ENCODE assay signal across 23 cellular contexts in genomic region chr10:35834916-35835499, GRCh38.
DNase-seq lines count a peak whose midpoint lies in the region; ATAC-seq and TF ChIP-seq lines count a peak whose summit lies in the region.
"Had no signal": no experiment of that assay in that cellular context is flagged by ENCODE, and none has a peak within 500 bp of the region (broad histone marks: within the 10 kb centered on the region; RNA-seq: fewer than 3 reads in every experiment).

No MANE protein-coding gene starts in this region.

- no peaks in the 10 kb centered on the region for H3F3A ChIP-seq in GM23338 (replicated peaks; ENCODE audit: low read depth)

- DNase-seq in GM23338 (ENCODE audit: low spot score) (peak; percentile 57), endodermal cell (peak; percentile 70), lower lobe of right lung (no peak), thyroid gland (peak; percentile 58 to 66), iPS-NIHi7 (ENCODE audit: extremely low spot score) (no peak), NCI-H2171 treated with DMSO at 0.1 percent for 48 hours (lab: John Stamatoyannopoulos, UW) (no peak)
- DNase-seq: CD4-positive, CD25-positive, alpha-beta regulatory T cell; COR-L47; DMS79 treated with DMSO at 0.1 percent for 48 hours; HCEC 1CT; Karpas-422; MV-4-11; NCI-H1694; NCI-H2081; NCI-H2171; NCI-H524 treated with DMSO at 0.1 percent for 48 hours; RPMI8226; SHP77 had no signal

- H3K9me3 Mint-ChIP-seq in GM23338 (peaks cover 5% of the 10 kb centered on the region; the same call in 2 of the 3 replicates), endodermal cell (peaks cover 5% of the 10 kb centered on the region)

- H3K4me3 ChIP-seq in GM23338 (no peak overlapping the region), endodermal cell (ENCODE audit: low read length) (no peak overlapping the region), lower lobe of right lung (no peak overlapping the region), thyroid gland (replicated peaks in 1 of 3) (no peak overlapping the region)
- H3K4me3 ChIP-seq: GM12878 had no signal

- H3K27me3 Mint-ChIP-seq in GM23338 (ENCODE audit: insufficient read depth, low read depth, poor library complexity) (peaks cover 1% of the 10 kb centered on the region), endodermal cell (ENCODE audit: insufficient read depth) (peaks cover 20% of the 10 kb centered on the region)
- H3K27me3 Mint-ChIP-seq: B cell; CD4-positive, CD25-positive, alpha-beta regulatory T cell; IgD-negative memory B cell had no signal

- no peak overlapping the region for H3K27ac ChIP-seq in GM23338 (ENCODE audit: low read depth)
- no peak overlapping the region for H3K27ac ChIP-seq in endodermal cell (ENCODE audit: low read depth, low read length)
- no peak overlapping the region for H3K27ac ChIP-seq in lower lobe of right lung
- peak overlapping the region in 2 of 3 donors; percentile 38 to 52 for H3K27ac ChIP-seq in thyroid gland

- WGBS in endodermal cell (ENCODE audit: insufficient coverage in 1 of 2, insufficient read length in 1 of 2), 2 experiments = 84% methylated on average over 9 to 10 of the region's 10 CpGs
- WGBS in thyroid gland, 2 donors = 50 to 63% methylated on average over 10 of the region's 10 CpGs

- H3K27me3 ChIP-seq in GM23338 (ENCODE audit: insufficient read depth) (no peaks in the 10 kb centered on the region), endodermal cell (ENCODE audit: control insufficient read depth, insufficient read depth, low read length, poor library complexity, severe bottlenecking) (no peaks in the 10 kb centered on the region), lower lobe of right lung (ENCODE audit: low read depth) (no peaks in the 10 kb centered on the region), thyroid gland (no peaks in the 10 kb centered on the region)

- H3K9me3 ChIP-seq in endodermal cell (ENCODE audit: control insufficient read depth, low read length) (no peaks in the 10 kb centered on the region), lower lobe of right lung (no peaks in the 10 kb centered on the region), thyroid gland (no peaks in the 10 kb centered on the region)

- H3K4me1 Mint-ChIP-seq in GM23338 (peaks cover 21% of the 10 kb centered on the region), endodermal cell (peaks cover 26% of the 10 kb centered on the region)
- H3K4me1 Mint-ChIP-seq: B cell; CD4-positive, CD25-positive, alpha-beta regulatory T cell; IgD-negative memory B cell had no signal

- no peak overlapping the region for H3K4me2 ChIP-seq in GM23338

- no peaks in the 10 kb centered on the region for H3K9me2 ChIP-seq in GM23338 (ENCODE audit: insufficient read depth)

- H2AFZ ChIP-seq in GM23338 = no peak overlapping the region

- TF ChIP-seq CTCF in GM23338 (conservative IDR thresholded peaks at IDR 0.05; ENCODE audit: low read depth in 2 of 2) (no peak), endodermal cell (conservative IDR thresholded peaks at IDR 0.05) (no peak), lower lobe of right lung (IDR thresholded peaks at IDR 0.05) (no peak), thyroid gland (IDR thresholded peaks at IDR 0.05) (no peak)

- H3K27ac Mint-ChIP-seq in GM23338 (no peak overlapping the region), endodermal cell (no peak overlapping the region)
- H3K27ac Mint-ChIP-seq: B cell; CD4-positive, CD25-positive, alpha-beta regulatory T cell; IgD-negative memory B cell had no signal

- no peaks in the 10 kb centered on the region for H4K20me1 ChIP-seq in GM23338 (replicated peaks; ENCODE audit: insufficient read depth)

- intact Hi-C loops in lower lobe of right lung (cut with DNase I) (no loop called here), thyroid gland (cut with DNase I) (no loop called here)

- no peak for TF ChIP-seq POLR2A in thyroid gland (IDR thresholded peaks at IDR 0.05)

- peaks cover 9% of the 10 kb centered on the region for H3K4me1 ChIP-seq in GM23338 (ENCODE audit: insufficient read depth)
- peaks cover 2% of the 10 kb centered on the region for H3K4me1 ChIP-seq in endodermal cell (ENCODE audit: control insufficient read depth, insufficient read depth, low read length)
- no peaks in the 10 kb centered on the region for H3K4me1 ChIP-seq in lower lobe of right lung
- H3K4me1 ChIP-seq in thyroid gland = peaks cover 0 to 8% of the 10 kb centered on the region in 2 donors

- H3K79me2 ChIP-seq in GM23338 (replicated peaks; ENCODE audit: insufficient read depth) = no peaks in the 10 kb centered on the region

- H3K36me3 Mint-ChIP-seq in GM23338 (ENCODE audit: low read depth) (no peaks in the 10 kb centered on the region), endodermal cell (ENCODE audit: low read depth) (no peaks in the 10 kb centered on the region)
- H3K36me3 Mint-ChIP-seq: CD4-positive, CD25-positive, alpha-beta regulatory T cell; IgD-negative memory B cell had no signal

- H3K4me3 Mint-ChIP-seq in GM23338 = no peak overlapping the region
- no peak overlapping the region for H3K4me3 Mint-ChIP-seq in endodermal cell
- H3K4me3 Mint-ChIP-seq: B cell; CD4-positive, CD25-positive, alpha-beta regulatory T cell; IgD-negative memory B cell had no signal

- H3K9ac ChIP-seq in endodermal cell (ENCODE audit: extremely low read depth, low read length, poor library complexity, severe bottlenecking) = no peak overlapping the region

- H3K36me3 ChIP-seq in GM23338 (ENCODE audit: insufficient read depth) = no peaks in the 10 kb centered on the region
- H3K36me3 ChIP-seq in endodermal cell (ENCODE audit: control insufficient read depth, insufficient read depth, low read length) = no peaks in the 10 kb centered on the region
- H3K36me3 ChIP-seq in lower lobe of right lung = no peaks in the 10 kb centered on the region
- no peaks in the 10 kb centered on the region for H3K36me3 ChIP-seq in thyroid gland

- ATAC-seq in GM23338 = peak; percentile 87
- ATAC-seq in lower lobe of right lung = peak; percentile 23 to 56
- no peak for ATAC-seq in GM18498 (IDR thresholded peaks at IDR 0.05; ENCODE audit: unreplicated experiment)
- no peak for ATAC-seq in HG03280 (IDR thresholded peaks at IDR 0.05; ENCODE audit: unreplicated experiment)

TF ChIP-seq in GM23338, 12 proteins besides CTCF, POLR2A, EP300 and RAD21 (continues in another document):
- no peak for TF ChIP-seq REST (IDR thresholded peaks at IDR 0.05; ENCODE audit: unreplicated experiment)
- no peak for TF ChIP-seq ETS1 (IDR thresholded peaks at IDR 0.05)
- no peak for TF ChIP-seq STAT1 (IDR thresholded peaks at IDR 0.05; ENCODE audit: unreplicated experiment)

Comparison
In these comparisons a context has a peak if more than half of its experiments do, and no peak if none do; other contexts are left out.
1. ATAC-seq: peak in GM23338 (single experiment) and lower lobe of right lung (2 of 2); none in GM18498 (single experiment) and HG03280 (single experiment).
2. DNase-seq: peak in GM23338 (single experiment), endodermal cell (single experiment) and thyroid gland (2 of 2); none in lower lobe of right lung (single experiment), iPS-NIHi7 (single experiment) and NCI-H2171 treated with DMSO at 0.1 percent for 48 hours (single experiment).
3. H3K27ac ChIP-seq: peak in thyroid gland (2 of 3); none in GM23338 (single experiment), endodermal cell (single experiment) and lower lobe of right lung (single experiment).